ENCODE assay signal across 8 cellular contexts in the genomic region with DNA sequence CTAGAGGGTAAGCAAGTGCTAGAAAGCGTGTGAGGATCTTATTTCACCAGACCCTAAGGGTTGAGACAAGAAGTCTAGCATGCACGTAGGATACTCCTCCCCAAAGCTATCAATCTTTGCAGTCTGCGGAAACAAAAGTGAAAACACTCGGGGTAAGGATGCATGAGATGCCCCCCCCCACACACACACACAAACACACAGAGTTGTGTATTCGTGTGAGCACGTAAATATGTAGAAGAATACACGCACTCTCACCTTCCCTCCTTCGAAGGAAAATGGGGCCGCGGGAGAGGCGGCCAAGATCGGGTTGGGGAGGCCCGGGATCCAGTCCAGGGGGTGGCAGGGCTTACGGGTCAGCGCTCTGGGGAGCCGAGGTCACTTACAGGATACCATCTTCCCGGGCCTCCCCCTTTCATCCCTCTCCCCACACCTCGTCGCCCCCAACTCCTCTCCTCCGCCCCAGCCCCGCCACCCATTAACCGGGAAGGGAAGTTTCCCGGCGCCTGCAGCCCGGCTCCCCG. TPM values are rescaled to one million over a fixed set of nuclear protein-coding genes. Genes with fewer than 3 reads are reported as not detected.
DNase-seq lines count a peak whose midpoint lies in the region; ATAC-seq and TF ChIP-seq lines count a peak whose summit lies in the region.

No MANE protein-coding gene starts in this region.

- peak overlapping the region; percentile 88 to 100 (median 96) for H3K4me3 Mint-ChIP-seq in naive thymus-derived CD8-positive, alpha-beta T cell

- TF ChIP-seq POLR2A in esophagus muscularis mucosa (IDR thresholded peaks at IDR 0.05; ENCODE audit: low read depth): no peak

- peaks cover 25 to 54% (median 48%) of the 10 kb centered on the region in 4 donors for H3K4me1 ChIP-seq in esophagus muscularis mucosa

- H3K36me3 ChIP-seq in WERI-Rb-1 (no peaks in the 10 kb centered on the region), esophagus muscularis mucosa (no peaks in the 10 kb centered on the region)

- H3K9me3 ChIP-seq in WERI-Rb-1 (ENCODE audit: severe bottlenecking) (no peaks in the 10 kb centered on the region), esophagus muscularis mucosa (no peaks in the 10 kb centered on the region)

- peak overlapping the region; percentile 69 for H3K4me3 ChIP-seq in WERI-Rb-1 (ENCODE audit: low read depth, low read length)
- H3K4me3 ChIP-seq in esophagus muscularis mucosa: peak overlapping the region; percentile 93 to 99 (median 96)

- peak overlapping the region; percentile 48 to 100 (median 96) for H3K27ac Mint-ChIP-seq in naive thymus-derived CD8-positive, alpha-beta T cell

- no peak for TF ChIP-seq CTCF in WERI-Rb-1 (IDR thresholded peaks at IDR 0.05; ENCODE audit: low read depth, low read length)
- TF ChIP-seq CTCF in esophagus muscularis mucosa (IDR thresholded peaks at IDR 0.05): no peak

- intact Hi-C loops in esophagus muscularis mucosa (cut with DNase I): no loop called here

- TF ChIP-seq EP300 in esophagus muscularis mucosa (IDR thresholded peaks at IDR 0.05): no peak

- 0% methylated on average over 10 of the region's 26 CpGs for WGBS in esophagus muscularis mucosa

- no peaks in the 10 kb centered on the region for H3K9me3 Mint-ChIP-seq in naive thymus-derived CD8-positive, alpha-beta T cell

- H3K27ac ChIP-seq in WERI-Rb-1: peak overlapping the region; percentile 94
- peak overlapping the region; percentile 91 to 96 (median 94) for H3K27ac ChIP-seq in esophagus muscularis mucosa (replicated peaks in 1 of 4)

- peaks cover 22 to 52% (median 51%) of the 10 kb centered on the region in 4 donors for H3K4me1 Mint-ChIP-seq in naive thymus-derived CD8-positive, alpha-beta T cell

- ATAC-seq in GM19328 (IDR thresholded peaks at IDR 0.05; ENCODE audit: unreplicated experiment) (peak; percentile 29), HG03342 (IDR thresholded peaks at IDR 0.05; ENCODE audit: unreplicated experiment) (peak; percentile 42)
- peak; percentile 15 to 27 for ATAC-seq in naive thymus-derived CD8-positive, alpha-beta T cell

- DNase-seq in D341Med (ENCODE audit: low spot score): peak; percentile 23
- no peak for DNase-seq in WERI-Rb-1
- DNase-seq in esophagus muscularis mucosa (ENCODE audit: extremely low spot score): no peak
- DNase-seq in naive thymus-derived CD8-positive, alpha-beta T cell: peak in 6 of 10 donors; percentile 1 to 35 (median 15)
- DNase-seq in retina: no peak
- no peak for DNase-seq in SK-N-DZ (ENCODE audit: low spot score)

- peaks cover 4 to 14% (median 4%) of the 10 kb centered on the region in 3 donors for H3K36me3 Mint-ChIP-seq in naive thymus-derived CD8-positive, alpha-beta T cell

- POLR2A ChIA-PET in naive thymus-derived CD8-positive, alpha-beta T cell (lab: Charles Lee): interaction anchor here (1.8 to 3.4 kb wide), 2 partner anchors 37 to 106 kb away, joined by 12 to 32 read pairs; partner anchors contain the start of gene CREM

- peaks cover 0 to under 1% (median 0%) of the 10 kb centered on the region in 5 donors for H3K27me3 Mint-ChIP-seq in naive thymus-derived CD8-positive, alpha-beta T cell

- H3K27me3 ChIP-seq in WERI-Rb-1 (ENCODE audit: insufficient read depth, low read depth, severe bottlenecking) (no peaks in the 10 kb centered on the region), esophagus muscularis mucosa (no peaks in the 10 kb centered on the region)

RNA-seq across cellular contexts. Expression of gene CUL2, which starts 0.4 kb away (rescaled TPM):
- total RNA-seq in esophagus muscularis mucosa: 10 to 100 TPM; 22.3 to 27.2 (median 23.1) TPM
- 10 to 100 TPM; 37.3 to 37.6 TPM for total RNA-seq in naive thymus-derived CD8-positive, alpha-beta T cell
- 10 to 100 TPM; 21.9 to 25.8 (median 22.5) TPM for polyA plus RNA-seq in naive thymus-derived CD8-positive, alpha-beta T cell
- polyA plus RNA-seq in SK-N-DZ (2014; cell fraction: cytosol; rRNA removed): 19.8 and 21.6 TPM in 2 replicates
- polyA plus RNA-seq in SK-N-DZ (2014; cell fraction: nucleus; rRNA removed): 9.6 and 13.0 TPM in 2 replicates

RNA-seq across cellular contexts. Expression of gene CREM, which starts 36.9 kb away (rescaled TPM):
- total RNA-seq in esophagus muscularis mucosa: 10 to 100 TPM; 25.7 to 65.9 (median 29.5) TPM
- total RNA-seq in naive thymus-derived CD8-positive, alpha-beta T cell: 10 to 100 TPM; 16.4 to 17.1 TPM
- 10 to 100 TPM; 20.4 to 29.6 (median 23.7) TPM for polyA plus RNA-seq in naive thymus-derived CD8-positive, alpha-beta T cell
- 41.9 and 50.8 TPM in 2 replicates for polyA plus RNA-seq in SK-N-DZ (2014; cell fraction: cytosol; rRNA removed)
- polyA plus RNA-seq in SK-N-DZ (2014; cell fraction: nucleus; rRNA removed): 23.9 and 24.0 TPM in 2 replicates

Comparison
In these comparisons a context has a peak if more than half of its experiments do, and no peak if none do; other contexts are left out.
1. DNase-seq: peak in D341Med (single experiment) and naive thymus-derived CD8-positive, alpha-beta T cell (6 of 10); none in WERI-Rb-1 (single experiment), esophagus muscularis mucosa (single experiment), retina (single experiment) and SK-N-DZ (single experiment).
2. Peak in every context shown above with its lines, with median percentiles within 50 percentile points of each other: ATAC-seq.